11 cellular contexts compared by ENCODE assay signal in genomic region chr21:28111151-28111619, GRCh38.
DNase-seq lines count a peak whose midpoint lies in the region; ATAC-seq and TF ChIP-seq lines count a peak whose summit lies in the region.
"Had no signal": no experiment of that assay in that cellular context is flagged by ENCODE, and none has a peak within 500 bp of the region (broad histone marks: within the 10 kb centered on the region; RNA-seq: fewer than 3 reads in every experiment).

No MANE protein-coding gene starts in this region.

- H3K9me3 Mint-ChIP-seq in naive thymus-derived CD4-positive, alpha-beta T cell: peaks cover 0 to 5% (median 0%) of the 10 kb centered on the region in 11 donors

- intact Hi-C loops in naive thymus-derived CD4-positive, alpha-beta T cell (cut with micrococcal nuclease): no loop called here

- H3K9me3 ChIP-seq in osteoblast (ENCODE audit: low read depth, low read length): no peaks in the 10 kb centered on the region
- no peaks in the 10 kb centered on the region for H3K9me3 ChIP-seq in naive thymus-derived CD4-positive, alpha-beta T cell (ENCODE audit: control insufficient read depth in 2 of 3, low read length in 3 of 3)

- no peak overlapping the region for H3K27ac ChIP-seq in osteoblast (ENCODE audit: low read depth, low read length)
- no peak overlapping the region for H3K27ac ChIP-seq in naive thymus-derived CD4-positive, alpha-beta T cell (ENCODE audit: low read depth, low read length)

- CTCF ChIA-PET in AG04449 (lab: Yijun Ruan, JAX): no interaction called here
- CTCF ChIA-PET in naive thymus-derived CD4-positive, alpha-beta T cell (lab: Charles Lee): no interaction called here

- no peaks in the 10 kb centered on the region for H3K79me2 ChIP-seq in osteoblast (ENCODE audit: insufficient read depth, low read length)

- H3K4me3 Mint-ChIP-seq in naive thymus-derived CD4-positive, alpha-beta T cell: no peak overlapping the region
- H3K4me3 Mint-ChIP-seq: activated CD8-positive, alpha-beta T cell treated with anti-CD3 and anti-CD28 coated beads for 36 hours had no signal

- POLR2A ChIA-PET in AG04449 (lab: Yijun Ruan, JAX): no interaction called here
- POLR2A ChIA-PET in naive thymus-derived CD4-positive, alpha-beta T cell (lab: Charles Lee): no interaction called here

- H3K27me3 Mint-ChIP-seq in naive thymus-derived CD4-positive, alpha-beta T cell: peaks cover 0 to 6% (median 0%) of the 10 kb centered on the region in 5 donors
- H3K27me3 Mint-ChIP-seq: activated CD8-positive, alpha-beta T cell treated with anti-CD3 and anti-CD28 coated beads for 36 hours had no signal

- H4K20me1 ChIP-seq in osteoblast (ENCODE audit: insufficient read depth, low read length): no peaks in the 10 kb centered on the region

- H3K4me2 ChIP-seq in osteoblast (ENCODE audit: insufficient read depth, low read length): peak overlapping the region; percentile 73

- DNase-seq in AG04449 (ENCODE audit: low read depth, low spot score) (peak; percentile 41), fibroblast of villous mesenchyme (ENCODE audit: low read depth) (peak; percentile 98), osteoblast (ENCODE audit: insufficient read length, low spot score, missing footprints) (peak; percentile 74), NCI-H2196 treated with DMSO at 0.1 percent for 48 hours (lab: John Stamatoyannopoulos, UW; ENCODE audit: unreplicated experiment) (no peak), CD1c-positive myeloid dendritic cell (ENCODE audit: extremely low spot score) (no peak)
- no peak for DNase-seq in naive thymus-derived CD4-positive, alpha-beta T cell
- DNase-seq: activated CD8-positive, alpha-beta T cell treated with anti-CD3 and anti-CD28 coated beads for 36 hours; AML-193; NCI-H1092 treated with DMSO at 0.1 percent for 48 hours had no signal

- H2AFZ ChIP-seq in osteoblast (ENCODE audit: low read length): peak overlapping the region; percentile 73

- H3K27me3 ChIP-seq in osteoblast (ENCODE audit: insufficient read depth, low read length): no peaks in the 10 kb centered on the region
- no peaks in the 10 kb centered on the region for H3K27me3 ChIP-seq in naive thymus-derived CD4-positive, alpha-beta T cell (ENCODE audit: control insufficient read depth in 2 of 2, insufficient read depth in 2 of 2, low read length in 2 of 2)

- H3K4me1 Mint-ChIP-seq in naive thymus-derived CD4-positive, alpha-beta T cell: no peaks in the 10 kb centered on the region

- peaks cover 9% of the 10 kb centered on the region for H3K4me1 ChIP-seq in osteoblast (ENCODE audit: insufficient read depth, low read length)
- no peaks in the 10 kb centered on the region for H3K4me1 ChIP-seq in naive thymus-derived CD4-positive, alpha-beta T cell (ENCODE audit: control insufficient read depth in 2 of 2, insufficient read depth in 2 of 2, low read length in 2 of 2)

- no peak for TF ChIP-seq CTCF in AG04449 (IDR thresholded peaks at IDR 0.05; ENCODE audit: insufficient read depth, low read length, missing control alignments)
- no peak for TF ChIP-seq CTCF in fibroblast of villous mesenchyme (IDR thresholded peaks at IDR 0.05; ENCODE audit: insufficient read depth, low read depth, low read length)
- TF ChIP-seq CTCF in osteoblast (IDR thresholded peaks at IDR 0.05; ENCODE audit: extremely low read depth, low read depth, low read length): no peak

- H3K27ac Mint-ChIP-seq in naive thymus-derived CD4-positive, alpha-beta T cell: no peak overlapping the region
- H3K27ac Mint-ChIP-seq: activated CD8-positive, alpha-beta T cell treated with anti-CD3 and anti-CD28 coated beads for 36 hours had no signal

- ATAC-seq in SK-N-SH treated with all-trans-retinoic acid at 6 μM for 48 hours (peak; percentile 99), HG03520 (IDR thresholded peaks at IDR 0.05; ENCODE audit: unreplicated experiment) (no peak)
- no peak for ATAC-seq in naive thymus-derived CD4-positive, alpha-beta T cell
- ATAC-seq: activated CD8-positive, alpha-beta T cell treated with anti-CD3 and anti-CD28 coated beads for 36 hours had no signal

- no peaks in the 10 kb centered on the region for H3K36me3 ChIP-seq in osteoblast (ENCODE audit: insufficient read depth, low read length)
- H3K36me3 ChIP-seq in naive thymus-derived CD4-positive, alpha-beta T cell (ENCODE audit: control insufficient read depth in 2 of 3, insufficient read depth in 3 of 3, low read length in 3 of 3): no peaks in the 10 kb centered on the region

- H3K4me3 ChIP-seq in AG04449 (ENCODE audit: low read depth, low read length) (no peak overlapping the region), fibroblast of villous mesenchyme (ENCODE audit: low read depth, low read length) (no peak overlapping the region), osteoblast (ENCODE audit: insufficient read depth, low read length) (peak overlapping the region; percentile 45)
- no peak overlapping the region for H3K4me3 ChIP-seq in naive thymus-derived CD4-positive, alpha-beta T cell (ENCODE audit: low read length)

- H3K36me3 Mint-ChIP-seq in naive thymus-derived CD4-positive, alpha-beta T cell: no peaks in the 10 kb centered on the region

TF ChIP-seq in SK-N-SH treated with all-trans-retinoic acid at 6 μM for 48 hours, 23 proteins besides CTCF, POLR2A, EP300 and RAD21:
- peak; percentile 98 for TF ChIP-seq TCF4 (CRISPR knock-in tag; IDR thresholded peaks at IDR 0.05; ENCODE audit: borderline replicate concordance)
- TF ChIP-seq CSDC2 (CRISPR knock-in tag; IDR thresholded peaks at IDR 0.05): no peak
- TF ChIP-seq ZNF70 (CRISPR knock-in tag; IDR thresholded peaks at IDR 0.05): no peak
- TF ChIP-seq, protein P1, sequence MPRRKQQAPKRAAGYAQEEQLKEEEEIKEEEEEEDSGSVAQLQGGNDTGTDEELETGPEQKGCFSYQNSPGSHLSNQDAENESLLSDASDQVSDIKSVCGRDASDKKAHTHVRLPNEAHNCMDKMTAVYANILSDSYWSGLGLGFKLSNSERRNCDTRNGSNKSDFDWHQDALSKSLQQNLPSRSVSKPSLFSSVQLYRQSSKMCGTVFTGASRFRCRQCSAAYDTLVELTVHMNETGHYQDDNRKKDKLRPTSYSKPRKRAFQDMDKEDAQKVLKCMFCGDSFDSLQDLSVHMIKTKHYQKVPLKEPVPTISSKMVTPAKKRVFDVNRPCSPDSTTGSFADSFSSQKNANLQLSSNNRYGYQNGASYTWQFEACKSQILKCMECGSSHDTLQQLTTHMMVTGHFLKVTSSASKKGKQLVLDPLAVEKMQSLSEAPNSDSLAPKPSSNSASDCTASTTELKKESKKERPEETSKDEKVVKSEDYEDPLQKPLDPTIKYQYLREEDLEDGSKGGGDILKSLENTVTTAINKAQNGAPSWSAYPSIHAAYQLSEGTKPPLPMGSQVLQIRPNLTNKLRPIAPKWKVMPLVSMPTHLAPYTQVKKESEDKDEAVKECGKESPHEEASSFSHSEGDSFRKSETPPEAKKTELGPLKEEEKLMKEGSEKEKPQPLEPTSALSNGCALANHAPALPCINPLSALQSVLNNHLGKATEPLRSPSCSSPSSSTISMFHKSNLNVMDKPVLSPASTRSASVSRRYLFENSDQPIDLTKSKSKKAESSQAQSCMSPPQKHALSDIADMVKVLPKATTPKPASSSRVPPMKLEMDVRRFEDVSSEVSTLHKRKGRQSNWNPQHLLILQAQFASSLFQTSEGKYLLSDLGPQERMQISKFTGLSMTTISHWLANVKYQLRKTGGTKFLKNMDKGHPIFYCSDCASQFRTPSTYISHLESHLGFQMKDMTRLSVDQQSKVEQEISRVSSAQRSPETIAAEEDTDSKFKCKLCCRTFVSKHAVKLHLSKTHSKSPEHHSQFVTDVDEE (CRISPR knock-in tag; IDR thresholded peaks at IDR 0.05): peak; percentile 97
- TF ChIP-seq TOX (CRISPR knock-in tag; IDR thresholded peaks at IDR 0.05; ENCODE audit: borderline replicate concordance): no peak
- TF ChIP-seq ZC3H10 (CRISPR knock-in tag; IDR thresholded peaks at IDR 0.05): no peak
- no peak for TF ChIP-seq ARNTL (CRISPR knock-in tag; IDR thresholded peaks at IDR 0.05; ENCODE audit: borderline replicate concordance, low read depth)
- peak; percentile 95 for TF ChIP-seq ISL1 (CRISPR knock-in tag; IDR thresholded peaks at IDR 0.05)
- peak; percentile 26; the same call in 1 of the 2 replicates for TF ChIP-seq ZFP3 (CRISPR knock-in tag; IDR thresholded peaks at IDR 0.05)
- no peak; the same call in 1 of the 2 replicates for TF ChIP-seq ZNF8 (CRISPR knock-in tag; IDR thresholded peaks at IDR 0.05)
- no peak for TF ChIP-seq CSRNP3 (CRISPR knock-in tag; IDR thresholded peaks at IDR 0.05)
- TF ChIP-seq PPARA (CRISPR knock-in tag; IDR thresholded peaks at IDR 0.05; ENCODE audit: borderline replicate concordance): no peak

Comparison
In these comparisons a context has a peak if more than half of its experiments do, and no peak if none do; other contexts are left out.
1. DNase-seq: peak in AG04449 (single experiment), fibroblast of villous mesenchyme (single experiment) and osteoblast (single experiment); none in NCI-H2196 treated with DMSO at 0.1 percent for 48 hours (single experiment), naive thymus-derived CD4-positive, alpha-beta T cell (0 of 9) and CD1c-positive myeloid dendritic cell (single experiment).